Comparison of ENCODE assay signal across 8 cellular contexts in genomic region chr4:40662962-40663604, GRCh38. TPM values are rescaled to one million over a fixed set of nuclear protein-coding genes. Genes with fewer than 3 reads are reported as not detected.
DNase-seq lines count a peak whose midpoint lies in the region; ATAC-seq and TF ChIP-seq lines count a peak whose summit lies in the region.

No MANE protein-coding gene starts in this region.

- POLR2A ChIA-PET in AG04449 (lab: Yijun Ruan, JAX): interaction anchor here (0.9 kb wide), 1 partner anchor 42 kb away, joined by 4 read pairs; no protein-coding TSS in a partner anchor

- H3K4me3 Mint-ChIP-seq in stimulated activated effector memory CD8-positive, alpha-beta T cell treated with anti-CD3 and anti-CD28 coated beads, Interleukin-12 subunit alpha, Interleukin-12 subunit beta, amount 100 ng/mL, for 72 hours: no peak overlapping the region

- CTCF ChIA-PET in AG04449 (lab: Yijun Ruan, JAX): interaction anchor here (0.9 to 1.8 kb wide), 3 partner anchors 10 to 353 kb away, joined by 3 to 6 read pairs (median 3); no protein-coding TSS in a partner anchor

- H3K4me1 Mint-ChIP-seq in stimulated activated effector memory CD8-positive, alpha-beta T cell treated with anti-CD3 and anti-CD28 coated beads, Interleukin-12 subunit alpha, Interleukin-12 subunit beta, amount 100 ng/mL, for 72 hours: peaks cover 12% of the 10 kb centered on the region

- H3K36me3 Mint-ChIP-seq in stimulated activated effector memory CD8-positive, alpha-beta T cell treated with anti-CD3 and anti-CD28 coated beads, Interleukin-12 subunit alpha, Interleukin-12 subunit beta, amount 100 ng/mL, for 72 hours: peaks cover 6% of the 10 kb centered on the region

- no peak for TF ChIP-seq CTCF in AG04449 (IDR thresholded peaks at IDR 0.05; ENCODE audit: insufficient read depth, low read length, missing control alignments)

- DNase-seq in AG04449 (ENCODE audit: low read depth, low spot score): peak; percentile 28
- peak; percentile 91 for DNase-seq in NCI-H748 treated with DMSO at 0.1 percent for 48 hours (lab: John Stamatoyannopoulos, UW)
- peak in 1 of 2 donors; percentile 58 for DNase-seq in stimulated activated effector memory CD8-positive, alpha-beta T cell treated with anti-CD3 and anti-CD28 coated beads, Interleukin-12 subunit alpha, Interleukin-12 subunit beta, amount 100 ng/mL, for 72 hours (ENCODE audit: low spot score in 2 of 2)
- no peak for DNase-seq in cerebellar cortex (ENCODE audit: low spot score)
- no peak for DNase-seq in iPS-NIHi11 (ENCODE audit: low spot score)

- no peak overlapping the region for H3K27ac Mint-ChIP-seq in stimulated activated effector memory CD8-positive, alpha-beta T cell treated with anti-CD3 and anti-CD28 coated beads, Interleukin-12 subunit alpha, Interleukin-12 subunit beta, amount 100 ng/mL, for 72 hours

- no peaks in the 10 kb centered on the region for H3K9me3 Mint-ChIP-seq in stimulated activated effector memory CD8-positive, alpha-beta T cell treated with anti-CD3 and anti-CD28 coated beads, Interleukin-12 subunit alpha, Interleukin-12 subunit beta, amount 100 ng/mL, for 72 hours

- no peak overlapping the region for H3K4me3 ChIP-seq in AG04449 (ENCODE audit: low read depth, low read length)

- ATAC-seq in GM18867 (IDR thresholded peaks at IDR 0.05; ENCODE audit: unreplicated experiment) (peak; percentile 76), HG03108 (IDR thresholded peaks at IDR 0.05; ENCODE audit: unreplicated experiment) (peak; percentile 75), esophagus mucosa (peak; percentile 95)
- peak; percentile 92 for ATAC-seq in stimulated activated effector memory CD8-positive, alpha-beta T cell treated with anti-CD3 and anti-CD28 coated beads, Interleukin-12 subunit alpha, Interleukin-12 subunit beta, amount 100 ng/mL, for 72 hours

RNA-seq across cellular contexts. Expression of gene RBM47, which starts 33.4 kb away (rescaled TPM):
- total RNA-seq in esophagus mucosa: 70.6 TPM

Comparison
In these comparisons a context has a peak if more than half of its experiments do, and no peak if none do; other contexts are left out.
1. DNase-seq: peak in AG04449 (single experiment) and NCI-H748 treated with DMSO at 0.1 percent for 48 hours (single experiment); none in cerebellar cortex (single experiment) and iPS-NIHi11 (single experiment).
2. Peak in every context shown above with its lines, with median percentiles within 50 percentile points of each other: ATAC-seq.